Comparison of ENCODE assay signal across 2 cellular contexts in genomic region chr6:79669766-79670165, GRCh38.
TF ChIP-seq lines count a peak whose summit lies in the region.

No MANE protein-coding gene starts in this region.

TF ChIP-seq in GM12878, 131 proteins besides CTCF, POLR2A, EP300 and RAD21:
- TF ChIP-seq ATF2 (IDR thresholded peaks at IDR 0.05; ENCODE audit: low read length) (no peak), MTA3 (IDR thresholded peaks at IDR 0.05; ENCODE audit: borderline replicate concordance, low read length) (no peak), NR2C1 (IDR thresholded peaks at IDR 0.05) (peak; percentile 28; the same call in 1 of the 2 replicates)

TF ChIP-seq in HEK293T, 16 proteins besides CTCF, POLR2A, EP300 and RAD21:
- TF ChIP-seq HDGF (IDR thresholded peaks at IDR 0.05; ENCODE audit: borderline replicate concordance) (no peak), ZNF384 (IDR thresholded peaks at IDR 0.05) (no peak), SP1 (IDR thresholded peaks at IDR 0.05) (no peak), BHLHE40 (IDR thresholded peaks at IDR 0.05; ENCODE audit: borderline replicate concordance) (no peak), TARDBP (IDR thresholded peaks at IDR 0.05) (no peak), L3MBTL2 (conservative IDR thresholded peaks at IDR 0.05) (no peak), FOXK2 (IDR thresholded peaks at IDR 0.05) (no peak), LEF1 (IDR thresholded peaks at IDR 0.05; ENCODE audit: borderline replicate concordance) (no peak), PKNOX1 (IDR thresholded peaks at IDR 0.05) (no peak), ARNT (IDR thresholded peaks at IDR 0.05) (no peak), FOXA1 (IDR thresholded peaks at IDR 0.05) (no peak), NFRKB (IDR thresholded peaks at IDR 0.05) (no peak), SUZ12 (IDR thresholded peaks at IDR 0.05) (no peak), CTBP1 (IDR thresholded peaks at IDR 0.05; ENCODE audit: borderline replicate concordance) (no peak), ELF4 (IDR thresholded peaks at IDR 0.05) (no peak), FOXM1 (IDR thresholded peaks at IDR 0.05; ENCODE audit: borderline replicate concordance) (no peak)
